ENCODE assay signal across 1 cellular context in genomic region chr1:1942753-1943656, GRCh38.
TF ChIP-seq lines count a peak whose summit lies in the region.

No MANE protein-coding gene starts in this region.

TF ChIP-seq in HepG2, 621 proteins besides CTCF, POLR2A, EP300 and RAD21 (continued from another document and continues in another):
- TF ChIP-seq PRDM15 (CRISPR knock-in tag; IDR thresholded peaks at IDR 0.05) (peak; percentile 46; the same call in 1 of the 2 replicates), KDM6A (CRISPR knock-in tag; IDR thresholded peaks at IDR 0.05; ENCODE audit: low read depth) (peak; percentile 70), ZFX (CRISPR knock-in tag; IDR thresholded peaks at IDR 0.05; ENCODE audit: low read depth) (peak; percentile 96), KAT8 (CRISPR knock-in tag; IDR thresholded peaks at IDR 0.05) (peak; percentile 84), PHB2 (IDR thresholded peaks at IDR 0.05; ENCODE audit: partially characterized antibody) (no peak), ZFP36L2 (CRISPR knock-in tag; IDR thresholded peaks at IDR 0.05) (no peak), MBD4 (IDR thresholded peaks at IDR 0.05; ENCODE audit: borderline replicate concordance, low read length) (no peak), ZNF224 (CRISPR knock-in tag; IDR thresholded peaks at IDR 0.05) (no peak), ZNF7 (CRISPR knock-in tag; IDR thresholded peaks at IDR 0.05) (no peak; the same call in 1 of the 2 replicates), PATZ1 (CRISPR knock-in tag; IDR thresholded peaks at IDR 0.05) (peak; percentile 93), ZNF777 (CRISPR knock-in tag; IDR thresholded peaks at IDR 0.05) (peak; percentile 78), ZNF597 (CRISPR knock-in tag; IDR thresholded peaks at IDR 0.05) (no peak), ZNF816 (CRISPR knock-in tag; IDR thresholded peaks at IDR 0.05; ENCODE audit: borderline replicate concordance) (no peak), PHF8 (CRISPR knock-in tag; IDR thresholded peaks at IDR 0.05) (peak; percentile 71), EEA1 (CRISPR knock-in tag; IDR thresholded peaks at IDR 0.05; ENCODE audit: borderline replicate concordance) (no peak), MNT (IDR thresholded peaks at IDR 0.05) (no peak), TAF1 (CRISPR knock-in tag; IDR thresholded peaks at IDR 0.05) (peak; percentile 86), BCLAF1 (IDR thresholded peaks at IDR 0.05) (no peak), ZNF740 (CRISPR knock-in tag; IDR thresholded peaks at IDR 0.05) (no peak), HNF1A (IDR thresholded peaks at IDR 0.05; ENCODE audit: low read depth) (peak; percentile 33; the same call in 1 of the 2 replicates), HNF1A (CRISPR knock-in tag; IDR thresholded peaks at IDR 0.05; ENCODE audit: borderline replicate concordance) (peak; percentile 49; the same call in 1 of the 2 replicates), KDM5B (CRISPR knock-in tag; IDR thresholded peaks at IDR 0.05; ENCODE audit: borderline replicate concordance) (peak; percentile 73), MZF1 (CRISPR knock-in tag; IDR thresholded peaks at IDR 0.05; ENCODE audit: borderline replicate concordance) (0 out of 2 replicates have a peak, but pooled peaks have one; percentile 77), AKAP8 (CRISPR knock-in tag; IDR thresholded peaks at IDR 0.05) (no peak), RARA (CRISPR knock-in tag; IDR thresholded peaks at IDR 0.05) (peak; percentile 93), ZNF281 (CRISPR knock-in tag; IDR thresholded peaks at IDR 0.05; ENCODE audit: borderline replicate concordance) (peak; percentile 71; the same call in 1 of the 2 replicates), ZNF784 (CRISPR knock-in tag; IDR thresholded peaks at IDR 0.05; ENCODE audit: borderline replicate concordance) (peak; percentile 86), TBX3 (IDR thresholded peaks at IDR 0.05; ENCODE audit: borderline replicate concordance) (no peak), FOXM1 (CRISPR knock-in tag; IDR thresholded peaks at IDR 0.05) (no peak), NFRKB (IDR thresholded peaks at IDR 0.05) (no peak), IRF9 (CRISPR knock-in tag; IDR thresholded peaks at IDR 0.05; ENCODE audit: borderline replicate concordance) (peak; percentile 74; the same call in 1 of the 2 replicates), ZNF576 (CRISPR knock-in tag; IDR thresholded peaks at IDR 0.05) (no peak), BATF2 (CRISPR knock-in tag; IDR thresholded peaks at IDR 0.05) (no peak), SP4 (CRISPR knock-in tag; IDR thresholded peaks at IDR 0.05) (peak; percentile 80), ZNF569 (CRISPR knock-in tag; IDR thresholded peaks at IDR 0.05; ENCODE audit: borderline replicate concordance) (no peak)
